1 cellular context compared by ENCODE assay signal in genomic region chr18:74994502-74995403, GRCh38.
TF ChIP-seq lines count a peak whose summit lies in the region.

No MANE protein-coding gene starts in this region.

TF ChIP-seq in GM23338, 12 proteins besides CTCF, POLR2A, EP300 and RAD21 (continued from another document):
- no peak for TF ChIP-seq ZNF462 (CRISPR knock-in tag; IDR thresholded peaks at IDR 0.05)
- TF ChIP-seq CREB1 (CRISPR knock-in tag; IDR thresholded peaks at IDR 0.05; ENCODE audit: low read depth): no peak
- no peak for TF ChIP-seq STAT1 (IDR thresholded peaks at IDR 0.05; ENCODE audit: unreplicated experiment)
